In genomic region chr11:9362393-9362863, GRCh38 we compare ENCODE assay signal across 9 cellular contexts. TPM values are rescaled to one million over a fixed set of nuclear protein-coding genes. Genes with fewer than 3 reads are reported as not detected.
DNase-seq lines count a peak whose midpoint lies in the region; ATAC-seq, FAIRE-seq and TF ChIP-seq lines count a peak whose summit lies in the region.
"Had no signal": no experiment of that assay in that cellular context is flagged by ENCODE, and none has a peak within 500 bp of the region (broad histone marks: within the 10 kb centered on the region; RNA-seq: fewer than 3 reads in every experiment).

No MANE protein-coding gene starts in this region.

- no peaks in the 10 kb centered on the region for H3K36me3 Mint-ChIP-seq in activated naive CD4-positive, alpha-beta T cell treated with anti-CD3 and anti-CD28 coated beads for 36 hours (ENCODE audit: low read depth)
- no peaks in the 10 kb centered on the region for H3K36me3 Mint-ChIP-seq in activated naive CD4-positive, alpha-beta T cell treated with anti-CD3 and anti-CD28 coated beads, Interleukin-2, amount 10 ng/mL, durations not matched to agents 7 days and 5 days
- H3K36me3 Mint-ChIP-seq in activated naive CD8-positive, alpha-beta T cell: no peaks in the 10 kb centered on the region

- peak overlapping the region; percentile 99 for H3K27ac ChIP-seq in keratinocyte (ENCODE audit: control insufficient read depth, insufficient read depth, low read length)
- peak overlapping the region; percentile 97 to 99 for H3K27ac ChIP-seq in thoracic aorta
- H3K27ac ChIP-seq in colonic mucosa: no peak overlapping the region

- H3K4me2 ChIP-seq in keratinocyte (ENCODE audit: control insufficient read depth, extremely low read depth, insufficient read depth, low read depth, low read length): peak overlapping the region; percentile 89

- CTCF ChIA-PET in activated naive CD4-positive, alpha-beta T cell treated with anti-CD3 and anti-CD28 coated beads for 36 hours (lab: Charles Lee): interaction anchor here (0.6 to 1.4 kb wide), 2 partner anchors 144 to 200 kb away, joined by 3 to 4 read pairs; no protein-coding TSS in a partner anchor
- CTCF ChIA-PET in activated naive CD4-positive, alpha-beta T cell treated with anti-CD3 and anti-CD28 coated beads, Interleukin-2, amount 10 ng/mL, durations not matched to agents 7 days and 5 days (lab: Charles Lee): interaction anchor here (0.7 to 1.3 kb wide), 2 partner anchors 32 to 197 kb away, joined by 3 read pairs; no protein-coding TSS in a partner anchor

- no peaks in the 10 kb centered on the region for H3K36me3 ChIP-seq in keratinocyte (ENCODE audit: control insufficient read depth in 2 of 2, extremely low read depth in 1 of 2, insufficient read depth in 2 of 2, low read length in 2 of 2)
- H3K36me3 ChIP-seq in thoracic aorta: no peaks in the 10 kb centered on the region
- H3K36me3 ChIP-seq in colonic mucosa: no peaks in the 10 kb centered on the region

- H3K4me1 Mint-ChIP-seq in activated naive CD4-positive, alpha-beta T cell treated with anti-CD3 and anti-CD28 coated beads for 36 hours (ENCODE audit: low read depth): peaks cover 35% of the 10 kb centered on the region
- H3K4me1 Mint-ChIP-seq in activated naive CD4-positive, alpha-beta T cell treated with anti-CD3 and anti-CD28 coated beads, Interleukin-2, amount 10 ng/mL, durations not matched to agents 7 days and 5 days: peaks cover 22% of the 10 kb centered on the region
- peaks cover 30% of the 10 kb centered on the region for H3K4me1 Mint-ChIP-seq in activated naive CD8-positive, alpha-beta T cell (ENCODE audit: low read depth)

- FAIRE-seq in keratinocyte (lab: Jason Lieb, UNC): no peak

- peak overlapping the region; percentile 71 for H3K27ac Mint-ChIP-seq in activated naive CD4-positive, alpha-beta T cell treated with anti-CD3 and anti-CD28 coated beads for 36 hours
- H3K27ac Mint-ChIP-seq in activated naive CD4-positive, alpha-beta T cell treated with anti-CD3 and anti-CD28 coated beads, Interleukin-2, amount 10 ng/mL, durations not matched to agents 7 days and 5 days: no peak overlapping the region
- H3K27ac Mint-ChIP-seq in activated naive CD8-positive, alpha-beta T cell: peak overlapping the region; percentile 92

- H3K4me3 ChIP-seq in keratinocyte (ENCODE audit: control insufficient read depth in 2 of 3, extremely low read depth in 1 of 3, insufficient read depth in 2 of 3, low read depth in 1 of 3, low read length in 3 of 3) (no peak overlapping the region), thoracic aorta (no peak overlapping the region), colonic mucosa (no peak overlapping the region)

- ATAC-seq in thoracic aorta (ENCODE audit: insufficient number of reproducible peaks, low FRiP score, low read depth): no peak

- no peaks in the 10 kb centered on the region for H4K20me1 ChIP-seq in keratinocyte (ENCODE audit: control insufficient read depth, extremely low read depth, insufficient read depth, low read length)

- dilution Hi-C loops in keratinocyte (cut with MboI; ENCODE audit: extremely low pct_ligation_motif_present, low sequenced_read_pairs): no loop called here

- no peak overlapping the region for H3K4me3 Mint-ChIP-seq in activated naive CD4-positive, alpha-beta T cell treated with anti-CD3 and anti-CD28 coated beads for 36 hours
- no peak overlapping the region for H3K4me3 Mint-ChIP-seq in activated naive CD4-positive, alpha-beta T cell treated with anti-CD3 and anti-CD28 coated beads, Interleukin-2, amount 10 ng/mL, durations not matched to agents 7 days and 5 days
- H3K4me3 Mint-ChIP-seq in activated naive CD8-positive, alpha-beta T cell: no peak overlapping the region

- H3K79me2 ChIP-seq in keratinocyte (ENCODE audit: control insufficient read depth, insufficient read depth, low read length): no peaks in the 10 kb centered on the region

- H3K9ac ChIP-seq in keratinocyte (ENCODE audit: control insufficient read depth, extremely low read depth, insufficient read depth, low read length) (peak overlapping the region; percentile 83), colonic mucosa (ENCODE audit: low read depth in 2 of 2, low read length in 2 of 2) (no peak overlapping the region)

- no peaks in the 10 kb centered on the region for H3K27me3 ChIP-seq in keratinocyte (ENCODE audit: control insufficient read depth, extremely low read depth, insufficient read depth, low read length)
- H3K27me3 ChIP-seq in thoracic aorta (replicated peaks; ENCODE audit: insufficient read depth): no peaks in the 10 kb centered on the region
- H3K27me3 ChIP-seq in colonic mucosa: no peaks in the 10 kb centered on the region

- no peaks in the 10 kb centered on the region for H3K9me3 Mint-ChIP-seq in activated naive CD4-positive, alpha-beta T cell treated with anti-CD3 and anti-CD28 coated beads for 36 hours
- H3K9me3 Mint-ChIP-seq in activated naive CD4-positive, alpha-beta T cell treated with anti-CD3 and anti-CD28 coated beads, Interleukin-2, amount 10 ng/mL, durations not matched to agents 7 days and 5 days: no peaks in the 10 kb centered on the region
- no peaks in the 10 kb centered on the region for H3K9me3 Mint-ChIP-seq in activated naive CD8-positive, alpha-beta T cell (ENCODE audit: low read depth)

- no peaks in the 10 kb centered on the region for H3K9me1 ChIP-seq in keratinocyte (ENCODE audit: control insufficient read depth, extremely low read depth, insufficient read depth, low read length)

- no peaks in the 10 kb centered on the region for H3K27me3 Mint-ChIP-seq in activated naive CD4-positive, alpha-beta T cell treated with anti-CD3 and anti-CD28 coated beads for 36 hours (ENCODE audit: low read depth)
- no peaks in the 10 kb centered on the region for H3K27me3 Mint-ChIP-seq in activated naive CD4-positive, alpha-beta T cell treated with anti-CD3 and anti-CD28 coated beads, Interleukin-2, amount 10 ng/mL, durations not matched to agents 7 days and 5 days
- H3K27me3 Mint-ChIP-seq in activated naive CD8-positive, alpha-beta T cell: no peaks in the 10 kb centered on the region

- H3K4me1 ChIP-seq in keratinocyte (ENCODE audit: control insufficient read depth, extremely low read depth, insufficient read depth, low read length) (peaks cover 35% of the 10 kb centered on the region), thoracic aorta (ENCODE audit: control insufficient read depth in 1 of 2, low read depth in 2 of 2) (peaks cover 4 to 17% of the 10 kb centered on the region in 2 donors), colonic mucosa (peaks cover 3% of the 10 kb centered on the region)

- TF ChIP-seq CTCF in keratinocyte (optimal IDR thresholded peaks at IDR 0.05 in 1 of 3, IDR thresholded peaks at IDR 0.05 in 1 of 3, conservative IDR thresholded peaks at IDR 0.05 in 1 of 3; ENCODE audit: extremely low read depth in 1 of 3, insufficient read depth in 2 of 3, low read length in 3 of 3) (no peak), thoracic aorta (IDR thresholded peaks at IDR 0.05) (no peak), colonic mucosa (IDR thresholded peaks at IDR 0.05) (no peak)

- intact Hi-C loops in activated naive CD4-positive, alpha-beta T cell treated with anti-CD3 and anti-CD28 coated beads for 36 hours (cut with micrococcal nuclease): loop anchor here (1.0 to 10.0 kb wide), 5 partner anchors 153 to 942 kb away; partner anchors contain the start of genes ADM, RPL27A and TRIM66
- intact Hi-C loops in colonic mucosa (cut with DNase I): loop anchor here (10.0 kb wide), 1 partner anchor 48 kb away; the partner anchor contains the start of gene TMEM41B

- peak overlapping the region; percentile 72 for H2AFZ ChIP-seq in keratinocyte (ENCODE audit: control insufficient read depth, low read length)

- peak; percentile 47 for DNase-seq in activated naive CD4-positive, alpha-beta T cell treated with anti-CD3 and anti-CD28 coated beads for 36 hours
- no peak for DNase-seq in activated naive CD4-positive, alpha-beta T cell treated with anti-CD3 and anti-CD28 coated beads, Interleukin-2, amount 10 ng/mL, durations not matched to agents 7 days and 5 days
- no peak for DNase-seq in keratinocyte (ENCODE audit: low read depth, low spot score)
- DNase-seq in thoracic aorta (ENCODE audit: low spot score): no peak
- no peak for DNase-seq in GDM1 (lab: John Stamatoyannopoulos, UW)
- DNase-seq in colonic mucosa: no peak
- no peak for DNase-seq in NCI-H526 treated with DMSO at 0.1 percent for 48 hours (lab: John Stamatoyannopoulos, UW)
- DNase-seq: SHP77 had no signal

- no peaks in the 10 kb centered on the region for H3K9me3 ChIP-seq in keratinocyte (ENCODE audit: control insufficient read depth, low read depth, low read length)
- no peaks in the 10 kb centered on the region for H3K9me3 ChIP-seq in thoracic aorta
- no peaks in the 10 kb centered on the region for H3K9me3 ChIP-seq in colonic mucosa

RNA-seq across cellular contexts. Expression of gene IPO7, which starts 22.0 kb away (rescaled TPM):
- 100 to 1,000 TPM; 164 to 177 TPM for total RNA-seq in activated naive CD4-positive, alpha-beta T cell treated with anti-CD3 and anti-CD28 coated beads for 36 hours
- 57.1 to 115 TPM (median 75.2 TPM) in 3 replicates for polyA plus RNA-seq in keratinocyte
- polyA plus RNA-seq in keratinocyte (2011; ENCODE audit: low read depth): 92.0 TPM
- polyA plus RNA-seq in keratinocyte (2011; cell fraction: cytosol; rRNA removed): 49.1 and 96.5 TPM in 2 replicates
- polyA plus RNA-seq in keratinocyte (2011; cell fraction: nucleus; rRNA removed): 61.1 and 79.3 TPM in 2 replicates
- 55.4 and 89.4 TPM in 2 replicates for polyA plus RNA-seq in keratinocyte (2012; ENCODE audit: low replicate concordance)
- polyA minus RNA-seq in keratinocyte: 29.5 to 242 TPM (median 95.9 TPM) in 3 replicates
- polyA minus RNA-seq in keratinocyte (2011; cell fraction: cytosol; rRNA and poly(A)+ RNA removed): 153 TPM
- 79.2 and 176 TPM in 2 replicates for polyA minus RNA-seq in keratinocyte (2011; cell fraction: nucleus; rRNA and poly(A)+ RNA removed)
- total RNA-seq in thoracic aorta (100 to 1,000 TPM in 1 of 2 donors, 10 to 100 TPM in 1; 90.6 to 188 TPM), colonic mucosa (100 to 1,000 TPM in 1 of 2 donors, 10 to 100 TPM in 1; 80.8 to 103 TPM)

RNA-seq across cellular contexts. Expression of gene TMEM41B, which starts 48.0 kb away (rescaled TPM):
- total RNA-seq in activated naive CD4-positive, alpha-beta T cell treated with anti-CD3 and anti-CD28 coated beads for 36 hours: 10 to 100 TPM; 27.8 to 30.5 TPM
- polyA plus RNA-seq in keratinocyte: 41.6 to 69.3 TPM (median 53.6 TPM) in 3 replicates
- 32.5 TPM for polyA plus RNA-seq in keratinocyte (2011; ENCODE audit: low read depth)
- polyA plus RNA-seq in keratinocyte (2011; cell fraction: cytosol; rRNA removed): 13.7 and 26.0 TPM in 2 replicates
- 97.1 and 111 TPM in 2 replicates for polyA plus RNA-seq in keratinocyte (2011; cell fraction: nucleus; rRNA removed)
- polyA plus RNA-seq in keratinocyte (2012; ENCODE audit: low replicate concordance): 27.8 and 44.0 TPM in 2 replicates
- polyA minus RNA-seq in keratinocyte: 18.0 to 43.5 TPM (median 29.1 TPM) in 3 replicates
- polyA minus RNA-seq in keratinocyte (2011; cell fraction: cytosol; rRNA and poly(A)+ RNA removed): 28.2 TPM
- 95.4 and 102 TPM in 2 replicates for polyA minus RNA-seq in keratinocyte (2011; cell fraction: nucleus; rRNA and poly(A)+ RNA removed)
- total RNA-seq in thoracic aorta (10 to 100 TPM; 19.1 to 34.8 TPM), colonic mucosa (10 to 100 TPM; 41.7 to 64.5 TPM)
